Comparison of ENCODE assay signal across 26 cellular contexts in genomic region chr17:44389281-44389680, GRCh38. TPM values are rescaled to one million over a fixed set of nuclear protein-coding genes. Genes with fewer than 3 reads are reported as not detected.
DNase-seq lines count a peak whose midpoint lies in the region; ATAC-seq and TF ChIP-seq lines count a peak whose summit lies in the region.
"Had no signal": no experiment of that assay in that cellular context is flagged by ENCODE, and none has a peak within 500 bp of the region (broad histone marks: within the 10 kb centered on the region; RNA-seq: fewer than 3 reads in every experiment).

ITGA2B (minus strand) TSS chr17:44389649; CDS start chr17:44389473, 176 bp downstream.

- peak within 1 kb of the TSS; percentile 19 for H2AFZ ChIP-seq in neuronal stem cell (ENCODE audit: low read length)
- H2AFZ ChIP-seq: GM23248 had no signal

- H3K4me3 Mint-ChIP-seq in CD14-positive monocyte, result peak within 1 kb of the TSS in 1 of 2 donors; percentile 68
- H3K4me3 Mint-ChIP-seq in IgD-negative memory B cell, result no peak within 1 kb of the TSS
- H3K4me3 Mint-ChIP-seq: activated CD4-positive, alpha-beta T cell treated with anti-CD3 and anti-CD28 coated beads, Interleukin-2, amount 10 ng/mL, durations not matched to agents 24 days and 14 days; activated naive CD4-positive, alpha-beta T cell treated with anti-CD3 and anti-CD28 coated beads, Interleukin-2, amount 10 ng/mL, durations not matched to agents 7 days and 5 days; activated T-cell treated with anti-CD3 and anti-CD28 coated beads, Interleukin-2, amount 50 U/mL, for 72 hours; effector memory CD8-positive, alpha-beta T cell had no signal

- no peaks in the 10 kb centered on the region for H3K79me1 ChIP-seq in neuronal stem cell (ENCODE audit: low read depth, low read length)

- peak; percentile 80 for TF ChIP-seq POLR2A in erythroblast (IDR thresholded peaks at IDR 0.05; ENCODE audit: low read length)

- H3K27me3 ChIP-seq in neuronal stem cell (ENCODE audit: control insufficient read depth in 3 of 3, insufficient read depth in 3 of 3, low read depth in 1 of 3, low read length in 3 of 3), result peaks cover 2 to 18% (median 8%) of the 10 kb centered on the region in 3 experiments

- H3K14ac ChIP-seq in neuronal stem cell (ENCODE audit: low read length), result no peak within 1 kb of the TSS

- H3K9me3 Mint-ChIP-seq in CD14-positive monocyte (peaks cover 0 to 2% (median 0%) of the 10 kb centered on the region in 7 donors), IgD-negative memory B cell (peaks cover 0 to 2% (median 0%) of the 10 kb centered on the region in 3 donors)
- H3K9me3 Mint-ChIP-seq: activated CD4-positive, alpha-beta T cell treated with anti-CD3 and anti-CD28 coated beads, Interleukin-2, amount 10 ng/mL, durations not matched to agents 24 days and 14 days; activated naive CD4-positive, alpha-beta T cell treated with anti-CD3 and anti-CD28 coated beads, Interleukin-2, amount 10 ng/mL, durations not matched to agents 7 days and 5 days; activated T-cell treated with anti-CD3 and anti-CD28 coated beads, Interleukin-2, amount 50 U/mL, for 72 hours; CD4-positive, CD25-positive, alpha-beta regulatory T cell had no signal

- no peak within 1 kb of the TSS for H2BK15ac ChIP-seq in neuronal stem cell (ENCODE audit: low read length)

- H2BK120ac ChIP-seq in neuronal stem cell (ENCODE audit: low read depth, low read length), result peak within 1 kb of the TSS; percentile 57

- H3K18ac ChIP-seq in neuronal stem cell (ENCODE audit: low read length), result no peak within 1 kb of the TSS

- H3K27ac Mint-ChIP-seq in CD14-positive monocyte (peak within 1 kb of the TSS in 2 of 7 donors; percentile 66 to 76), IgD-negative memory B cell (peak within 1 kb of the TSS in 2 of 3 donors; percentile 10 to 42)
- H3K27ac Mint-ChIP-seq: activated CD4-positive, alpha-beta T cell treated with anti-CD3 and anti-CD28 coated beads, Interleukin-2, amount 10 ng/mL, durations not matched to agents 24 days and 14 days; activated naive CD4-positive, alpha-beta T cell treated with anti-CD3 and anti-CD28 coated beads, Interleukin-2, amount 10 ng/mL, durations not matched to agents 7 days and 5 days; activated T-cell treated with anti-CD3 and anti-CD28 coated beads, Interleukin-2, amount 50 U/mL, for 72 hours; progenitor cell of endocrine pancreas had no signal

- no CpG with 5 or more reads among the region's 1 CpG for WGBS in neuronal stem cell (ENCODE audit: extremely low coverage in 2 of 2, insufficient read length in 2 of 2, insufficient replicate concordance in 1 of 2), 2 donors

- ATAC-seq in HG03342 (IDR thresholded peaks at IDR 0.05; ENCODE audit: unreplicated experiment), result no peak
- ATAC-seq: activated T-cell treated with anti-CD3 and anti-CD28 coated beads, Interleukin-2, amount 50 U/mL, for 72 hours; effector memory CD8-positive, alpha-beta T cell; esophagus mucosa; heart left ventricle; SK-N-SH treated with all-trans-retinoic acid at 6 μM for 48 hours had no signal

- H4K91ac ChIP-seq in neuronal stem cell (ENCODE audit: low read depth, low read length, poor library complexity), result no peak within 1 kb of the TSS

- DNase-seq in CD14-positive monocyte (ENCODE audit: low spot score), result peak; percentile 7
- DNase-seq in erythroblast (lab: John Stamatoyannopoulos, UW), result no peak
- no peak for DNase-seq in neuronal stem cell (ENCODE audit: low spot score)
- DNase-seq in Ammon's horn (ENCODE audit: low spot score), result no peak
- no peak for DNase-seq in NCI-H2107 treated with DMSO at 0.1 percent for 48 hours (lab: John Stamatoyannopoulos, UW; ENCODE audit: unreplicated experiment)
- DNase-seq: activated CD4-positive, alpha-beta T cell treated with anti-CD3 and anti-CD28 coated beads, Interleukin-2, amount 10 ng/mL, durations not matched to agents 24 days and 14 days; activated naive CD4-positive, alpha-beta T cell treated with anti-CD3 and anti-CD28 coated beads, Interleukin-2, amount 10 ng/mL, durations not matched to agents 7 days and 5 days; activated T-cell treated with anti-CD3 and anti-CD28 coated beads, Interleukin-2, amount 50 U/mL, for 72 hours; anterior cingulate cortex; CD4-positive, CD25-positive, alpha-beta regulatory T cell; colonic mucosa; effector memory CD8-positive, alpha-beta T cell; foreskin fibroblast; GM23248; heart left ventricle; NCI-H1436 treated with DMSO at 0.1 percent for 48 hours; NCI-H2107; NCI-H446; tibial artery had no signal

- no peak within 1 kb of the TSS for H3K4ac ChIP-seq in neuronal stem cell (ENCODE audit: low read length)

- no peaks in the 10 kb centered on the region for H3K9me3 ChIP-seq in neuronal stem cell (replicated peaks in 1 of 2; ENCODE audit: control insufficient read depth in 2 of 2, insufficient read depth in 1 of 2, low read depth in 1 of 2, low read length in 2 of 2)
- H3K9me3 ChIP-seq: colonic mucosa, heart left ventricle, neutrophil, tibial artery had no signal

- no peak for TF ChIP-seq CTCF in CD14-positive monocyte (IDR thresholded peaks at IDR 0.05)

- no peak within 1 kb of the TSS for H3K4me2 ChIP-seq in neuronal stem cell (ENCODE audit: insufficient read depth, low read length, poor library complexity, severe bottlenecking)

- no peak within 1 kb of the TSS for H3K23ac ChIP-seq in neuronal stem cell (ENCODE audit: low read depth, low read length, poor library complexity)

- H2BK12ac ChIP-seq in neuronal stem cell (ENCODE audit: low read length), result no peak within 1 kb of the TSS

- H3K4me1 Mint-ChIP-seq in CD14-positive monocyte (peaks cover 33% of the 10 kb centered on the region), IgD-negative memory B cell (peaks cover 0 to 4% (median 2%) of the 10 kb centered on the region in 3 donors)

- H3K36me3 Mint-ChIP-seq in CD14-positive monocyte (peaks cover 0 to 4% of the 10 kb centered on the region in 2 donors), IgD-negative memory B cell (no peaks in the 10 kb centered on the region)
- H3K36me3 Mint-ChIP-seq: activated naive CD4-positive, alpha-beta T cell treated with anti-CD3 and anti-CD28 coated beads, Interleukin-2, amount 10 ng/mL, durations not matched to agents 7 days and 5 days; CD4-positive, CD25-positive, alpha-beta regulatory T cell had no signal

- H3K27ac ChIP-seq in neuronal stem cell (replicated peaks; ENCODE audit: low read length), result no peak within 1 kb of the TSS
- H3K27ac ChIP-seq: colonic mucosa, GM23248, heart left ventricle, neutrophil, tibial artery, VCaP had no signal

- H4K8ac ChIP-seq in neuronal stem cell (ENCODE audit: low read depth, low read length), result no peak within 1 kb of the TSS

- H3K27me3 Mint-ChIP-seq in CD14-positive monocyte (ENCODE audit: low read depth in 3 of 3) (peaks cover 19 to 32% (median 28%) of the 10 kb centered on the region in 3 donors), IgD-negative memory B cell (peaks cover 8% of the 10 kb centered on the region)

- H3K4me3 ChIP-seq in neuronal stem cell (ENCODE audit: low read length in 2 of 2), result no peak within 1 kb of the TSS
- H3K4me3 ChIP-seq: colonic mucosa, GM23248, heart left ventricle, tibial artery had no signal

- H3K9ac ChIP-seq in neuronal stem cell (ENCODE audit: low read depth, low read length, poor library complexity), result no peak within 1 kb of the TSS
- H3K9ac ChIP-seq: GM23248 had no signal

- no peak within 1 kb of the TSS for H2AK5ac ChIP-seq in neuronal stem cell (ENCODE audit: low read depth, low read length)

- H3K36me3 ChIP-seq in neuronal stem cell (replicated peaks in 1 of 2; ENCODE audit: control insufficient read depth in 2 of 2, insufficient read depth in 2 of 2, low read length in 2 of 2), result no peaks in the 10 kb centered on the region
- H3K36me3 ChIP-seq: colonic mucosa, heart left ventricle, neutrophil, tibial artery had no signal

- peaks cover 12% of the 10 kb centered on the region in 2 donors for H3K4me1 ChIP-seq in neuronal stem cell (ENCODE audit: control insufficient read depth in 2 of 2, insufficient read depth in 1 of 2, low read depth in 1 of 2, low read length in 2 of 2)
- H3K4me1 ChIP-seq: colonic mucosa had no signal

- H2BK5ac ChIP-seq in neuronal stem cell (ENCODE audit: low read length), result no peak within 1 kb of the TSS

- intact Hi-C loops in CD14-positive monocyte (cut with micrococcal nuclease), result no loop called here

RNA-seq across cellular contexts. Expression of gene ITGA2B, which starts in this region (rescaled TPM):
- polyA plus RNA-seq in CD14-positive monocyte, result 1 to 10 TPM; 1.1 to 1.2 TPM
- 3.0 TPM for polyA plus RNA-seq in IgD-negative memory B cell
- polyA plus RNA-seq in neuronal stem cell (2013, experiment 1 of 2), result 6.4 TPM
- 7.5 TPM for polyA plus RNA-seq in neuronal stem cell (2013, experiment 2 of 2)
- polyA plus RNA-seq: CD4-positive, CD25-positive, alpha-beta regulatory T cell; GM23248 had no signal
